In genomic region chr6:47195251-47195650, GRCh38 we compare ENCODE assay signal across 15 cellular contexts.
DNase-seq lines count a peak whose midpoint lies in the region; ATAC-seq and TF ChIP-seq lines count a peak whose summit lies in the region.
"Had no signal": no experiment of that assay in that cellular context is flagged by ENCODE, and none has a peak within 500 bp of the region (broad histone marks: within the 10 kb centered on the region; RNA-seq: fewer than 3 reads in every experiment).

No MANE protein-coding gene starts in this region.

- H4K20me1 ChIP-seq in IMR-90 (ENCODE audit: insufficient read depth, low read length), result no peaks in the 10 kb centered on the region
- H4K20me1 ChIP-seq in mammary epithelial cell (ENCODE audit: insufficient read depth, low read length), result no peaks in the 10 kb centered on the region

- H3K14ac ChIP-seq in IMR-90 (replicated peaks; ENCODE audit: low read depth, low read length), result no peak overlapping the region

- H3K23ac ChIP-seq in IMR-90 (ENCODE audit: low read depth, low read length), result no peak overlapping the region

- H3K79me1 ChIP-seq in IMR-90 (ENCODE audit: low read depth in 1 of 2, low read length in 2 of 2), result no peaks in the 10 kb centered on the region

- H3K27ac ChIP-seq in IMR-90 (ENCODE audit: insufficient read depth, low read length) (no peak overlapping the region), ovary (no peak overlapping the region), mammary epithelial cell (ENCODE audit: insufficient read depth, low read depth, low read length) (no peak overlapping the region)
- H3K27ac ChIP-seq: brain microvascular endothelial cell had no signal

- H3K9me1 ChIP-seq in IMR-90 (ENCODE audit: insufficient read depth, low read length), result no peaks in the 10 kb centered on the region

- TF ChIP-seq POLR2A in IMR-90 (IDR thresholded peaks at IDR 0.05; ENCODE audit: low read depth, low read length) (no peak), ovary (IDR thresholded peaks at IDR 0.05) (no peak)

- peak; percentile 84 for ATAC-seq in IMR-90 (ENCODE audit: low read depth)
- peak; percentile 92 for ATAC-seq in left ventricle myocardium superior
- ATAC-seq in GM18873 (IDR thresholded peaks at IDR 0.05; ENCODE audit: low FRiP score, unreplicated experiment), result no peak
- ATAC-seq: activated CD4-positive, alpha-beta T cell treated with anti-CD3 and anti-CD28 coated beads for 36 hours had no signal

- no peaks in the 10 kb centered on the region for H3K79me2 ChIP-seq in mammary epithelial cell (ENCODE audit: insufficient read depth, low read length)

- TF ChIP-seq RAD21 in IMR-90 (IDR thresholded peaks at IDR 0.05; ENCODE audit: low read length), result no peak

- TF ChIP-seq CTCF in IMR-90 (conservative IDR thresholded peaks at IDR 0.05; ENCODE audit: low read depth, low read length) (no peak), ovary (IDR thresholded peaks at IDR 0.05) (no peak), mammary epithelial cell (conservative IDR thresholded peaks at IDR 0.05 in 1 of 2, IDR thresholded peaks at IDR 0.05 in 1 of 2; ENCODE audit: extremely low read depth in 1 of 2, insufficient read depth in 1 of 2, low read depth in 1 of 2, low read length in 2 of 2) (no peak)

- H2AFZ ChIP-seq in IMR-90 (replicated peaks; ENCODE audit: low read length, poor library complexity) (no peak overlapping the region), mammary epithelial cell (ENCODE audit: low read depth, low read length) (no peak overlapping the region)

- DNase-seq in IMR-90 (peak; percentile 39), amniotic epithelial cell (ENCODE audit: low read depth) (peak; percentile 84), left ventricle myocardium superior (peak; percentile 59), ovary (peak in 3 of 5 donors; percentile 24 to 45 (median 25)), NCI-H345 treated with DMSO at 0.1 percent for 48 hours (lab: John Stamatoyannopoulos, UW; ENCODE audit: unreplicated experiment) (no peak), mammary epithelial cell (no peak)
- no peak for DNase-seq in activated CD4-positive, alpha-beta T cell treated with anti-CD3 and anti-CD28 coated beads, Interleukin-2, amount 50 U/mL, for 1 hour
- DNase-seq: activated CD4-positive, alpha-beta T cell treated with anti-CD3 and anti-CD28 coated beads for 36 hours; activated naive CD4-positive, alpha-beta T cell treated with anti-CD3 and anti-CD28 coated beads, Interleukin-2, amount 50 U/mL, for 16 hours; brain microvascular endothelial cell; NCI-H1092 treated with DMSO at 0.1 percent for 48 hours; retina; stimulated activated CD4-positive, alpha-beta T cell treated with anti-CD3 and anti-CD28 coated beads, Interleukin-4, amount 100 ng/mL, for 1 hour; T-helper 9 cell had no signal

- H4K5ac ChIP-seq in IMR-90 (ENCODE audit: low read depth, low read length), result no peak overlapping the region

- WGBS in IMR-90 (ENCODE audit: extremely low coverage in 2 of 2, insufficient read length in 1 of 2), 2 experiments, result 80% methylated on average over 1 of the region's 3 CpGs; no CpG with 5 or more reads in 1 of the 2 experiments
- 38% methylated on average over 3 of the region's 3 CpGs for WGBS in ovary, 3 donors
- 100% methylated on average over 3 of the region's 3 CpGs for WGBS in mammary epithelial cell (ENCODE audit: low coverage, missing lambda C conversion rate)

- H3K27me3 ChIP-seq in IMR-90 (ENCODE audit: control insufficient read depth, insufficient read depth, low read length), result no peaks in the 10 kb centered on the region
- H3K27me3 ChIP-seq in ovary, result no peaks in the 10 kb centered on the region
- no peaks in the 10 kb centered on the region for H3K27me3 ChIP-seq in mammary epithelial cell (ENCODE audit: insufficient read depth, low read length)
- H3K27me3 ChIP-seq: brain microvascular endothelial cell had no signal

- H3K4me1 ChIP-seq in IMR-90 (ENCODE audit: control insufficient read depth, insufficient read depth, low read length) (peaks cover 2% of the 10 kb centered on the region), ovary (ENCODE audit: insufficient read depth) (peaks cover 5% of the 10 kb centered on the region), mammary epithelial cell (ENCODE audit: insufficient read depth, low read length) (peaks cover 5% of the 10 kb centered on the region)

- no peak overlapping the region for H2BK5ac ChIP-seq in IMR-90 (ENCODE audit: low read depth, low read length, poor library complexity, severe bottlenecking)

- dilution Hi-C loops in IMR-90 (cut with HindIII; ENCODE audit: low sequenced_read_pairs, unreplicated experiment), result no loop called here
- dilution Hi-C loops in mammary epithelial cell (cut with HindIII; ENCODE audit: low sequenced_read_pairs), result no loop called here

- no peak overlapping the region for H3K18ac ChIP-seq in IMR-90 (ENCODE audit: low read depth, low read length)

- 0 out of 2 replicates have a peak overlapping the region, but pooled peaks have one; percentile 5 for H2BK120ac ChIP-seq in IMR-90 (ENCODE audit: low read depth, low read length)

- no peak overlapping the region for H3K4ac ChIP-seq in IMR-90 (ENCODE audit: low read depth, low read length)

- H3K4me3 ChIP-seq in IMR-90 (ENCODE audit: insufficient read depth, low read depth, low read length) (no peak overlapping the region), ovary (no peak overlapping the region), mammary epithelial cell (replicated peaks in 1 of 3; ENCODE audit: insufficient read depth in 1 of 3, low read depth in 2 of 3, low read length in 3 of 3) (no peak overlapping the region)

- no peak overlapping the region for H3K4me2 ChIP-seq in IMR-90 (ENCODE audit: low read depth, low read length)
- H3K4me2 ChIP-seq in mammary epithelial cell (ENCODE audit: insufficient read depth, low read depth, low read length), result no peak overlapping the region

- no peak overlapping the region for H2AK9ac ChIP-seq in IMR-90 (replicated peaks; ENCODE audit: low read depth, low read length, poor library complexity)

- H3K9ac ChIP-seq in IMR-90 (ENCODE audit: low read depth, low read length) (no peak overlapping the region), mammary epithelial cell (ENCODE audit: insufficient read depth, low read length) (no peak overlapping the region)

- no peak overlapping the region for H4K91ac ChIP-seq in IMR-90 (ENCODE audit: insufficient read depth, low read depth, low read length)

- H3K36me3 ChIP-seq in IMR-90 (ENCODE audit: control insufficient read depth, insufficient read depth, low read length) (no peaks in the 10 kb centered on the region), ovary (no peaks in the 10 kb centered on the region), mammary epithelial cell (ENCODE audit: insufficient read depth, low read length) (no peaks in the 10 kb centered on the region)
- H3K36me3 ChIP-seq: brain microvascular endothelial cell had no signal

- intact Hi-C loops in IMR-90 (cut with micrococcal nuclease), result no loop called here
- intact Hi-C loops in left ventricle myocardium superior (cut with micrococcal nuclease), result no loop called here
- intact Hi-C loops in ovary (cut with DNase I), result no loop called here
- intact Hi-C loops in mammary epithelial cell (cut with micrococcal nuclease), result no loop called here

- H4K8ac ChIP-seq in IMR-90 (ENCODE audit: low read depth in 2 of 2, low read length in 2 of 2), result peak overlapping the region in 1 of 2 experiments; percentile 23; a peak in 1 of 4 replicates

- CTCF ChIA-PET in IMR-90 (lab: Yijun Ruan, JAX) (interaction anchor here (1.0 kb wide), 1 partner anchor 9 kb away, joined by 3 read pairs; no protein-coding TSS in a partner anchor), mammary epithelial cell (lab: Charles Lee; ENCODE audit: low non-redundant PET) (no interaction called here)

- POLR2A ChIA-PET in IMR-90 (lab: Charles Lee; ENCODE audit: unreplicated experiment), result interaction anchor here (0.7 kb wide), 1 partner anchor 47 kb away, joined by 3 read pairs; no protein-coding TSS in a partner anchor

- H3K9me3 ChIP-seq in IMR-90 (ENCODE audit: control insufficient read depth, insufficient read depth, low read length), result no peaks in the 10 kb centered on the region
- H3K9me3 ChIP-seq in ovary, result no peaks in the 10 kb centered on the region
- no peaks in the 10 kb centered on the region for H3K9me3 ChIP-seq in mammary epithelial cell (replicated peaks; ENCODE audit: insufficient read depth, low read length)

- TF ChIP-seq EP300 in ovary (IDR thresholded peaks at IDR 0.05), result no peak

- in situ Hi-C loops in IMR-90 (cut with MboI; ENCODE audit: low sequenced_read_pairs), result no loop called here
- in situ Hi-C loops in mammary epithelial cell (cut with MboI; ENCODE audit: low sequenced_read_pairs in 2 of 2), result no loop called here

- no TSS peak for BruUV-seq in IMR-90 (replicated peaks; lab: Mats Ljungman, UMichigan)
- no TSS peak for BruUV-seq in mammary epithelial cell (replicated peaks; lab: Mats Ljungman, UMichigan)

- no peak overlapping the region for H2AK5ac ChIP-seq in IMR-90 (ENCODE audit: low read depth, low read length)

- H3K56ac ChIP-seq in IMR-90 (ENCODE audit: extremely low read depth, insufficient read depth, low read length), result no peak overlapping the region

- H2BK15ac ChIP-seq in IMR-90 (ENCODE audit: low read depth, low read length), result no peak overlapping the region

- H2BK20ac ChIP-seq in IMR-90 (ENCODE audit: low read depth, low read length), result no peak overlapping the region

TF ChIP-seq in IMR-90, 13 proteins besides CTCF, POLR2A, EP300 and RAD21 (continues in another document):
- TF ChIP-seq BHLHE40 (IDR thresholded peaks at IDR 0.05; ENCODE audit: low read depth, low read length) (no peak), USF2 (IDR thresholded peaks at IDR 0.05; ENCODE audit: low read depth, low read length) (no peak), RFX5 (IDR thresholded peaks at IDR 0.05; ENCODE audit: low read depth, low read length) (no peak), MAFK (IDR thresholded peaks at IDR 0.05; ENCODE audit: low read depth, low read length) (no peak), NFE2L2 (IDR thresholded peaks at IDR 0.05; ENCODE audit: low read depth, low read length) (no peak), ELK1 (IDR thresholded peaks at IDR 0.05; ENCODE audit: borderline replicate concordance, low read depth, low read length) (no peak)

Comparison
In these comparisons a context has a peak if more than half of its experiments do, and no peak if none do; other contexts are left out.
1. DNase-seq: peak in IMR-90 (single experiment), amniotic epithelial cell (single experiment), left ventricle myocardium superior (single experiment) and ovary (3 of 5); none in activated CD4-positive, alpha-beta T cell treated with anti-CD3 and anti-CD28 coated beads, Interleukin-2, amount 50 U/mL, for 1 hour (single experiment), NCI-H345 treated with DMSO at 0.1 percent for 48 hours (single experiment) and mammary epithelial cell (single experiment).